8 cellular contexts compared by ENCODE assay signal in genomic region chr5:150484964-150485769, GRCh38. TPM values are rescaled to one million over a fixed set of nuclear protein-coding genes. Genes with fewer than 3 reads are reported as not detected.
DNase-seq lines count a peak whose midpoint lies in the region; ATAC-seq, FAIRE-seq and TF ChIP-seq lines count a peak whose summit lies in the region.

No MANE protein-coding gene starts in this region.

- peak overlapping the region; percentile 28 for H2AFZ ChIP-seq in keratinocyte (ENCODE audit: control insufficient read depth, low read length)

- TF ChIP-seq CTCF in keratinocyte (optimal IDR thresholded peaks at IDR 0.05 in 1 of 3, IDR thresholded peaks at IDR 0.05 in 1 of 3, conservative IDR thresholded peaks at IDR 0.05 in 1 of 3; ENCODE audit: extremely low read depth in 1 of 3, insufficient read depth in 2 of 3, low read length in 3 of 3) = no peak

- no peaks in the 10 kb centered on the region for H4K20me1 ChIP-seq in keratinocyte (ENCODE audit: control insufficient read depth, extremely low read depth, insufficient read depth, low read length)

- no peak for DNase-seq in T-helper 1 cell
- no peak for DNase-seq in activated naive CD4-positive, alpha-beta T cell treated with anti-CD3 and anti-CD28 coated beads, Interleukin-2, amount 50 U/mL, for 72 hours (ENCODE audit: low spot score in 2 of 2)
- DNase-seq in keratinocyte (ENCODE audit: low read depth, low spot score) = no peak
- DNase-seq in H54 (ENCODE audit: insufficient read length, low spot score) = no peak
- DNase-seq in NCI-H510A (lab: John Stamatoyannopoulos, UW) = no peak

- H3K9ac ChIP-seq in keratinocyte (ENCODE audit: control insufficient read depth, extremely low read depth, insufficient read depth, low read length) (peak overlapping the region; percentile 87), subcutaneous abdominal adipose tissue (ENCODE audit: low read length in 5 of 5) (peak overlapping the region; percentile 7 to 94 (median 91))

- H3K27me3 Mint-ChIP-seq in T-helper 1 cell treated with Interleukin-12 subunit alpha and Interleukin-12 subunit beta and Interleukin-4 antibody, amounts not matched to agents 30 μg/mL and 1 μg/mL, for 36 hours (ENCODE audit: low read depth) = peaks cover 31% of the 10 kb centered on the region

- H3K4me1 ChIP-seq in keratinocyte (ENCODE audit: control insufficient read depth, extremely low read depth, insufficient read depth, low read length) (peaks cover 33% of the 10 kb centered on the region), subcutaneous abdominal adipose tissue (ENCODE audit: control insufficient read depth in 5 of 5, insufficient read depth in 5 of 5, low read length in 5 of 5) (peaks cover 22 to 44% (median 41%) of the 10 kb centered on the region in 5 donors)

- no peak overlapping the region for H3K27ac Mint-ChIP-seq in T-helper 1 cell treated with Interleukin-12 subunit alpha and Interleukin-12 subunit beta and Interleukin-4 antibody, amounts not matched to agents 30 μg/mL and 1 μg/mL, for 36 hours
- peak overlapping the region; percentile 46 to 89 for H3K27ac Mint-ChIP-seq in activated naive CD4-positive, alpha-beta T cell treated with anti-CD3 and anti-CD28 coated beads, Interleukin-2, amount 50 U/mL, for 72 hours

- H3K9me3 Mint-ChIP-seq in T-helper 1 cell treated with Interleukin-12 subunit alpha and Interleukin-12 subunit beta and Interleukin-4 antibody, amounts not matched to agents 30 μg/mL and 1 μg/mL, for 36 hours = no peaks in the 10 kb centered on the region
- H3K9me3 Mint-ChIP-seq in activated naive CD4-positive, alpha-beta T cell treated with anti-CD3 and anti-CD28 coated beads, Interleukin-2, amount 50 U/mL, for 72 hours = no peaks in the 10 kb centered on the region

- ATAC-seq in activated naive CD4-positive, alpha-beta T cell treated with anti-CD3 and anti-CD28 coated beads, Interleukin-2, amount 50 U/mL, for 72 hours = no peak
- no peak for ATAC-seq in GM21786 (IDR thresholded peaks at IDR 0.05; ENCODE audit: unreplicated experiment)

- peaks cover 4% of the 10 kb centered on the region for H3K9me1 ChIP-seq in keratinocyte (ENCODE audit: control insufficient read depth, extremely low read depth, insufficient read depth, low read length)

- H3K4me3 ChIP-seq in keratinocyte (ENCODE audit: control insufficient read depth in 2 of 3, extremely low read depth in 1 of 3, insufficient read depth in 2 of 3, low read depth in 1 of 3, low read length in 3 of 3) (peak overlapping the region; percentile 62 to 78 (median 72)), subcutaneous abdominal adipose tissue (ENCODE audit: low read depth in 1 of 5, low read length in 5 of 5) (peak overlapping the region; percentile 27 to 86 (median 79))

- TF ChIP-seq POLR2A in H54 (IDR thresholded peaks at IDR 0.05; ENCODE audit: low read depth, low read length) = no peak

- FAIRE-seq in keratinocyte (lab: Jason Lieb, UNC) (no peak), H54 (lab: Jason Lieb, UNC) (no peak)

- no peaks in the 10 kb centered on the region for H3K4me1 Mint-ChIP-seq in T-helper 1 cell treated with Interleukin-12 subunit alpha and Interleukin-12 subunit beta and Interleukin-4 antibody, amounts not matched to agents 30 μg/mL and 1 μg/mL, for 36 hours (ENCODE audit: low read depth)

- peak overlapping the region; percentile 76 for H3K4me2 ChIP-seq in keratinocyte (ENCODE audit: control insufficient read depth, extremely low read depth, insufficient read depth, low read depth, low read length)

- no peak overlapping the region for H3K27ac ChIP-seq in keratinocyte (ENCODE audit: control insufficient read depth, insufficient read depth, low read length)
- H3K27ac ChIP-seq in subcutaneous abdominal adipose tissue (ENCODE audit: low read depth, low read length) = peak overlapping the region; percentile 99

- H3K27me3 ChIP-seq in keratinocyte (ENCODE audit: control insufficient read depth, extremely low read depth, insufficient read depth, low read length) (no peaks in the 10 kb centered on the region), subcutaneous abdominal adipose tissue (ENCODE audit: control insufficient read depth in 5 of 5, insufficient read depth in 4 of 5, low read length in 5 of 5) (no peaks in the 10 kb centered on the region)

- H3K36me3 Mint-ChIP-seq in T-helper 1 cell treated with Interleukin-12 subunit alpha and Interleukin-12 subunit beta and Interleukin-4 antibody, amounts not matched to agents 30 μg/mL and 1 μg/mL, for 36 hours (ENCODE audit: low read depth) = no peaks in the 10 kb centered on the region
- no peaks in the 10 kb centered on the region for H3K36me3 Mint-ChIP-seq in activated naive CD4-positive, alpha-beta T cell treated with anti-CD3 and anti-CD28 coated beads, Interleukin-2, amount 50 U/mL, for 72 hours

- H3K79me2 ChIP-seq in keratinocyte (ENCODE audit: control insufficient read depth, insufficient read depth, low read length) = peaks cover 37% of the 10 kb centered on the region

- H3K9me3 ChIP-seq in keratinocyte (ENCODE audit: control insufficient read depth, low read depth, low read length) = no peaks in the 10 kb centered on the region
- no peaks in the 10 kb centered on the region for H3K9me3 ChIP-seq in subcutaneous abdominal adipose tissue (ENCODE audit: control insufficient read depth in 5 of 5, low read length in 5 of 5)

- H3K36me3 ChIP-seq in keratinocyte (ENCODE audit: control insufficient read depth in 2 of 2, extremely low read depth in 1 of 2, insufficient read depth in 2 of 2, low read length in 2 of 2) = no peaks in the 10 kb centered on the region
- no peaks in the 10 kb centered on the region for H3K36me3 ChIP-seq in subcutaneous abdominal adipose tissue (ENCODE audit: control insufficient read depth in 5 of 5, insufficient read depth in 5 of 5, low read length in 5 of 5)

- peak overlapping the region; percentile 51 for H3K4me3 Mint-ChIP-seq in T-helper 1 cell treated with Interleukin-12 subunit alpha and Interleukin-12 subunit beta and Interleukin-4 antibody, amounts not matched to agents 30 μg/mL and 1 μg/mL, for 36 hours

- dilution Hi-C loops in keratinocyte (cut with MboI; ENCODE audit: extremely low pct_ligation_motif_present, low sequenced_read_pairs) = no loop called here

RNA-seq across cellular contexts. Expression of gene NDST1, which starts 22.8 kb away (rescaled TPM):
- 1 to 10 TPM in 1 of 2 donors, under 1 TPM in 1; 0.87 to 4.5 TPM for total RNA-seq in activated naive CD4-positive, alpha-beta T cell treated with anti-CD3 and anti-CD28 coated beads, Interleukin-2, amount 50 U/mL, for 72 hours
- 24.9 to 43.5 TPM (median 36.2 TPM) in 3 replicates for polyA plus RNA-seq in keratinocyte
- 8.3 TPM for polyA plus RNA-seq in keratinocyte (2011; ENCODE audit: low read depth)
- polyA plus RNA-seq in keratinocyte (2011; cell fraction: cytosol; rRNA removed) = 31.9 and 37.2 TPM in 2 replicates
- 106 and 123 TPM in 2 replicates for polyA plus RNA-seq in keratinocyte (2011; cell fraction: nucleus; rRNA removed)
- 21.8 and 60.7 TPM in 2 replicates for polyA plus RNA-seq in keratinocyte (2012; ENCODE audit: low replicate concordance)
- polyA minus RNA-seq in keratinocyte = 60.2 to 180 TPM (median 69.9 TPM) in 3 replicates
- polyA minus RNA-seq in keratinocyte (2011; cell fraction: cytosol; rRNA and poly(A)+ RNA removed) = 62.7 TPM
- polyA minus RNA-seq in keratinocyte (2011; cell fraction: nucleus; rRNA and poly(A)+ RNA removed) = 122 and 151 TPM in 2 replicates

RNA-seq across cellular contexts. Expression of gene RPS14, which starts 35.6 kb away (rescaled TPM):
- total RNA-seq in activated naive CD4-positive, alpha-beta T cell treated with anti-CD3 and anti-CD28 coated beads, Interleukin-2, amount 50 U/mL, for 72 hours = 1,000 to 10,000 TPM; 2,876 to 3,412 TPM
- 3,540 to 4,624 TPM (median 3,588 TPM) in 3 replicates for polyA plus RNA-seq in keratinocyte
- polyA plus RNA-seq in keratinocyte (2011; ENCODE audit: low read depth) = 630 TPM
- polyA plus RNA-seq in keratinocyte (2011; cell fraction: cytosol; rRNA removed) = 6,466 and 6,976 TPM in 2 replicates
- polyA plus RNA-seq in keratinocyte (2011; cell fraction: nucleus; rRNA removed) = 1,255 and 1,377 TPM in 2 replicates
- 2,935 and 4,321 TPM in 2 replicates for polyA plus RNA-seq in keratinocyte (2012; ENCODE audit: low replicate concordance)
- polyA minus RNA-seq in keratinocyte = 778 to 1,315 TPM (median 1,196 TPM) in 3 replicates
- 781 TPM for polyA minus RNA-seq in keratinocyte (2011; cell fraction: cytosol; rRNA and poly(A)+ RNA removed)
- 129 and 187 TPM in 2 replicates for polyA minus RNA-seq in keratinocyte (2011; cell fraction: nucleus; rRNA and poly(A)+ RNA removed)
